Comparison of ENCODE assay signal across 9 cellular contexts in genomic region chr5:150562832-150563231, GRCh38. TPM values are rescaled to one million over a fixed set of nuclear protein-coding genes. Genes with fewer than 3 reads are reported as not detected.
DNase-seq lines count a peak whose midpoint lies in the region; ATAC-seq, FAIRE-seq and TF ChIP-seq lines count a peak whose summit lies in the region.
"Had no signal": no experiment of that assay in that cellular context is flagged by ENCODE, and none has a peak within 500 bp of the region (broad histone marks: within the 10 kb centered on the region; RNA-seq: fewer than 3 reads in every experiment).

No MANE protein-coding gene starts in this region.

- no peaks in the 10 kb centered on the region for H3K4me1 Mint-ChIP-seq in activated T-cell treated with anti-CD3 and anti-CD28 coated beads, Interleukin-2, amount 50 U/mL, for 72 hours (ENCODE audit: low read depth)

- H3K4me2 ChIP-seq in HepG2 (ENCODE audit: low read depth, low read length) = no peak overlapping the region

- TF ChIP-seq EP300 in HepG2 (IDR thresholded peaks at IDR 0.05; ENCODE audit: low read depth in 2 of 2, low read length in 2 of 2) (no peak), HepG2 (CRISPR knock-in tag; IDR thresholded peaks at IDR 0.05; ENCODE audit: borderline replicate concordance) (no peak)

- CTCF ChIA-PET in HepG2 (lab: Yijun Ruan, JAX; ENCODE audit: low intra/inter-chr PET ratio, low total read pairs) = interaction anchor here (0.9 to 2.1 kb wide), 6 partner anchors 27 to 285 kb away, joined by 3 to 16 read pairs (median 4); partner anchors contain the start of genes IRGM and RBM22

- no peaks in the 10 kb centered on the region for H3K9me3 ChIP-seq in cardiac muscle cell (ENCODE audit: low read depth)
- H3K9me3 ChIP-seq in HepG2 (ENCODE audit: low read length) = no peaks in the 10 kb centered on the region
- no peaks in the 10 kb centered on the region for H3K9me3 ChIP-seq in vagina

- H3K4me1 ChIP-seq in cardiac muscle cell (ENCODE audit: low read depth) (no peaks in the 10 kb centered on the region), HepG2 (ENCODE audit: insufficient read depth, low read length) (peaks cover 25% of the 10 kb centered on the region), vagina (no peaks in the 10 kb centered on the region)

- WGBS in HepG2 (ENCODE audit: low lambda C conversion rate) = 0% methylated on average over 2 of the region's 2 CpGs

- TF ChIP-seq CTCF in cardiac muscle cell (IDR thresholded peaks at IDR 0.05; ENCODE audit: low read depth, low read length) (peak; percentile 54), HepG2 (CRISPR knock-in tag; IDR thresholded peaks at IDR 0.05) (peak; percentile 68), vagina (IDR thresholded peaks at IDR 0.05) (peak in 1 of 3 experiments; percentile 19)

- BruUV-seq in HepG2 (replicated peaks; lab: Mats Ljungman, UMichigan) = no TSS peak

- no peak overlapping the region for H3K27ac Mint-ChIP-seq in activated T-cell treated with anti-CD3 and anti-CD28 coated beads, Interleukin-2, amount 50 U/mL, for 72 hours
- H3K27ac Mint-ChIP-seq: dendritic cell treated with granulocyte-macrophage colony-stimulating factor and Interleukin-4, amounts not matched to agents 40 ng/mL and 50 ng/mL, for 4 days had no signal

- H3K36me3 ChIP-seq in cardiac muscle cell (no peaks in the 10 kb centered on the region), HepG2 (replicated peaks in 1 of 2; ENCODE audit: control insufficient read depth in 1 of 2, insufficient read depth in 2 of 2, low read length in 2 of 2) (no peaks in the 10 kb centered on the region), vagina (no peaks in the 10 kb centered on the region)

- H3K4me3 Mint-ChIP-seq in activated T-cell treated with anti-CD3 and anti-CD28 coated beads, Interleukin-2, amount 50 U/mL, for 72 hours = no peak overlapping the region
- H3K4me3 Mint-ChIP-seq: dendritic cell treated with granulocyte-macrophage colony-stimulating factor and Interleukin-4, amounts not matched to agents 40 ng/mL and 50 ng/mL, for 4 days had no signal

- H3K9me3 Mint-ChIP-seq in activated T-cell treated with anti-CD3 and anti-CD28 coated beads, Interleukin-2, amount 50 U/mL, for 72 hours = no peaks in the 10 kb centered on the region
- H3K9me3 Mint-ChIP-seq: dendritic cell treated with granulocyte-macrophage colony-stimulating factor and Interleukin-4, amounts not matched to agents 40 ng/mL and 50 ng/mL, for 4 days had no signal

- H3K79me2 ChIP-seq in HepG2 (ENCODE audit: insufficient read depth, low read length) = no peaks in the 10 kb centered on the region

- TF ChIP-seq RAD21 in HepG2 (CRISPR knock-in tag; IDR thresholded peaks at IDR 0.05) = peak; percentile 36; the same call in 1 of the 2 replicates

- no peak for ATAC-seq in left cardiac atrium
- no peak for ATAC-seq in activated T-cell treated with anti-CD3 and anti-CD28 coated beads, Interleukin-2, amount 50 U/mL, for 72 hours (replicated peaks in 1 of 2)
- ATAC-seq in HepG2 = no peak
- ATAC-seq in HG03039 (IDR thresholded peaks at IDR 0.05; ENCODE audit: unreplicated experiment) = no peak
- no peak for ATAC-seq in GM18498 (IDR thresholded peaks at IDR 0.05; ENCODE audit: unreplicated experiment)

- H3K27me3 Mint-ChIP-seq in activated T-cell treated with anti-CD3 and anti-CD28 coated beads, Interleukin-2, amount 50 U/mL, for 72 hours (ENCODE audit: low read depth) = no peaks in the 10 kb centered on the region
- H3K27me3 Mint-ChIP-seq: dendritic cell treated with granulocyte-macrophage colony-stimulating factor and Interleukin-4, amounts not matched to agents 40 ng/mL and 50 ng/mL, for 4 days had no signal

- H4K20me1 ChIP-seq in HepG2 (ENCODE audit: insufficient read depth, low read length) = no peaks in the 10 kb centered on the region

- TF ChIP-seq POLR2A in HepG2 (IDR thresholded peaks at IDR 0.05; ENCODE audit: insufficient read depth in 1 of 2, low read depth in 2 of 2, low read length in 2 of 2) = no peak
- TF ChIP-seq POLR2A in vagina (IDR thresholded peaks at IDR 0.05) = no peak

- H3K9ac ChIP-seq in HepG2 (ENCODE audit: insufficient read depth, low read depth, low read length) = no peak overlapping the region

- POLR2A ChIA-PET in HepG2 (lab: Yijun Ruan, JAX) = no interaction called here

- in situ Hi-C loops in HepG2 (cut with HindIII; ENCODE audit: extremely low pct_ligation_motif_present, low pct_unique_long_range_greater_than_20kb) = loop anchor here (5.0 kb wide), 2 partner anchors 94 to 284 kb away; partner anchors contain the start of gene IRGM

- peak; percentile 48 to 76 for DNase-seq in cardiac muscle cell (ENCODE audit: low read depth in 1 of 2, low spot score in 1 of 2)
- no peak for DNase-seq in left cardiac atrium
- DNase-seq in NCI-H2029 (lab: John Stamatoyannopoulos, UW) = peak; percentile 4
- DNase-seq in activated T-cell treated with anti-CD3 and anti-CD28 coated beads, Interleukin-2, amount 50 U/mL, for 72 hours = peak; percentile 24 to 25
- peak; percentile 47 for DNase-seq in HepG2 (ENCODE audit: low spot score)
- DNase-seq in vagina (ENCODE audit: extremely low spot score in 2 of 2) = no peak

- H3K4me3 ChIP-seq in cardiac muscle cell (no peak overlapping the region), HepG2 (replicated peaks in 1 of 3; ENCODE audit: insufficient read depth in 1 of 3, low read depth in 2 of 3, low read length in 3 of 3) (no peak overlapping the region), vagina (no peak overlapping the region)

- FAIRE-seq in HepG2 (lab: Jason Lieb, UNC) = no peak

- intact Hi-C loops in left cardiac atrium (cut with DNase I) (loop anchor here (1.0 to 10.0 kb wide), 4 partner anchors 93 to 282 kb away; partner anchors contain the start of gene IRGM (in 1 of the 2)), HepG2 (cut with micrococcal nuclease; ENCODE audit: unreplicated experiment) (loop anchor here (1.0 to 5.0 kb wide), 2 partner anchors 93 to 214 kb away; partner anchors contain the start of gene SMIM3), vagina (cut with DNase I) (loop anchor here (5.0 kb wide), 1 partner anchor 94 kb away; no protein-coding TSS in a partner anchor)

- no peaks in the 10 kb centered on the region for H3K36me3 Mint-ChIP-seq in activated T-cell treated with anti-CD3 and anti-CD28 coated beads, Interleukin-2, amount 50 U/mL, for 72 hours (ENCODE audit: insufficient read depth in 2 of 2)

- H3K27ac ChIP-seq in cardiac muscle cell = no peak overlapping the region
- no peak overlapping the region for H3K27ac ChIP-seq in HepG2 (ENCODE audit: extremely low read length, insufficient read depth, low read length)
- no peak overlapping the region for H3K27ac ChIP-seq in vagina

- H2AFZ ChIP-seq in HepG2 (ENCODE audit: low read length) = no peak overlapping the region

- H3K27me3 ChIP-seq in cardiac muscle cell (no peaks in the 10 kb centered on the region), HepG2 (ENCODE audit: control insufficient read depth in 1 of 2, insufficient read depth in 2 of 2, low read length in 2 of 2) (no peaks in the 10 kb centered on the region), vagina (no peaks in the 10 kb centered on the region)

TF ChIP-seq in HepG2, 621 proteins besides CTCF, POLR2A, EP300 and RAD21 (continues in another document):
- TF ChIP-seq MTERF4 (CRISPR knock-in tag; IDR thresholded peaks at IDR 0.05) (0 out of 2 replicates have a peak, but pooled peaks have one; percentile 10), TEAD3 (CRISPR knock-in tag; optimal IDR thresholded peaks at IDR 0.05; ENCODE audit: borderline replicate concordance) (peak; percentile 83)

RNA-seq across cellular contexts. Expression of gene NDST1, which starts 54.9 kb away (rescaled TPM):
- total RNA-seq in cardiac muscle cell = 79.8 and 97.6 TPM in 2 replicates
- 26.6 and 34.9 TPM in 2 replicates for polyA plus RNA-seq in cardiac muscle cell
- 10 to 100 TPM; 59.3 to 71.2 TPM for total RNA-seq in left cardiac atrium
- 1 to 10 TPM; 3.4 to 3.5 TPM for total RNA-seq in activated T-cell treated with anti-CD3 and anti-CD28 coated beads, Interleukin-2, amount 50 U/mL, for 72 hours
- 22.1 and 26.2 TPM in 2 replicates for total RNA-seq in HepG2 (2016; rRNA removed; fragmentation: Illumina TruSeq; extraction: Trizol)
- 6.5 and 8.8 TPM in 2 replicates for total RNA-seq in HepG2 (2016; cell fraction: cytosol; rRNA removed; fragmentation: Illumina TruSeq; extraction: Trizol; ENCODE audit: low read depth)
- total RNA-seq in HepG2 (2016; cell fraction: insoluble cytoplasmic fraction; rRNA removed; fragmentation: Illumina TruSeq; extraction: Trizol) = 19.6 and 25.2 TPM in 2 replicates
- total RNA-seq in HepG2 (2016; cell fraction: membrane; rRNA removed; fragmentation: Illumina TruSeq; extraction: Trizol) = 16.4 and 18.4 TPM in 2 replicates
- 25.2 and 29.3 TPM in 2 replicates for total RNA-seq in HepG2 (2016; cell fraction: nucleus; rRNA removed; fragmentation: Illumina TruSeq; extraction: Trizol)
- 23.8 and 35.0 TPM in 2 replicates for polyA plus RNA-seq in HepG2 (2011; rRNA removed)
- polyA plus RNA-seq in HepG2 (2011; cell fraction: cytosol; rRNA removed) = 18.9 and 20.3 TPM in 2 replicates
- 67.6 and 71.1 TPM in 2 replicates for polyA plus RNA-seq in HepG2 (2011; cell fraction: nucleus; rRNA removed)
- polyA plus RNA-seq in HepG2 (2012) = 36.0 and 40.8 TPM in 2 replicates
- 2.7 and 3.1 TPM in 2 replicates for polyA plus RNA-seq in HepG2 (2016; cell fraction: cytosol; fragmentation: Illumina TruSeq; extraction: Trizol; ENCODE audit: low read depth)
- 15.4 and 18.3 TPM in 2 replicates for polyA plus RNA-seq in HepG2 (2016; cell fraction: insoluble cytoplasmic fraction; fragmentation: Illumina TruSeq; extraction: Trizol; ENCODE audit: low read depth)
- polyA plus RNA-seq in HepG2 (2016; cell fraction: membrane; fragmentation: Illumina TruSeq; extraction: Trizol; ENCODE audit: low read depth) = 7.8 TPM in 2 replicates
- polyA plus RNA-seq in HepG2 (2016; cell fraction: nucleus; fragmentation: Illumina TruSeq; extraction: Trizol; ENCODE audit: insufficient read depth, low read depth) = 29.1 and 30.9 TPM in 2 replicates
- 12.5 and 73.9 TPM in 2 replicates for polyA minus RNA-seq in HepG2 (2011; rRNA and poly(A)+ RNA removed; ENCODE audit: low replicate concordance)
- polyA minus RNA-seq in HepG2 (2011; cell fraction: cytosol; rRNA and poly(A)+ RNA removed) = 20.8 and 29.5 TPM in 2 replicates
- polyA minus RNA-seq in HepG2 (2011; cell fraction: nucleus; rRNA and poly(A)+ RNA removed) = 55.1 and 55.2 TPM in 2 replicates
- total RNA-seq in vagina = 73.9 TPM

Comparison
In these comparisons a context has a peak if more than half of its experiments do, and no peak if none do; other contexts are left out.
1. DNase-seq: peak in cardiac muscle cell (2 of 2), NCI-H2029 (single experiment), activated T-cell treated with anti-CD3 and anti-CD28 coated beads, Interleukin-2, amount 50 U/mL, for 72 hours (2 of 2) and HepG2 (single experiment); none in left cardiac atrium (single experiment) and vagina (0 of 2).